1 cellular context compared by ENCODE assay signal in genomic region chr2:225165052-225165451, GRCh38.
A peak's percentile ranks its signal among the peaks of the same experiment; 100 is the strongest.
TF ChIP-seq lines count a peak whose summit lies in the region.

No MANE protein-coding gene starts in this region.

TF ChIP-seq in IMR-90, 13 proteins besides CTCF, POLR2A, EP300 and RAD21 (continued from another document):
- no peak for TF ChIP-seq ELK1 (IDR thresholded peaks at IDR 0.05; ENCODE audit: borderline replicate concordance, low read depth, low read length)
- TF ChIP-seq FOS (IDR thresholded peaks at IDR 0.05; ENCODE audit: low read depth, low read length): peak; percentile 73
TF ChIP-seq in IMR-90: peak in this region for 2.
